Comparison of ENCODE assay signal across 8 cellular contexts in the genomic region with DNA sequence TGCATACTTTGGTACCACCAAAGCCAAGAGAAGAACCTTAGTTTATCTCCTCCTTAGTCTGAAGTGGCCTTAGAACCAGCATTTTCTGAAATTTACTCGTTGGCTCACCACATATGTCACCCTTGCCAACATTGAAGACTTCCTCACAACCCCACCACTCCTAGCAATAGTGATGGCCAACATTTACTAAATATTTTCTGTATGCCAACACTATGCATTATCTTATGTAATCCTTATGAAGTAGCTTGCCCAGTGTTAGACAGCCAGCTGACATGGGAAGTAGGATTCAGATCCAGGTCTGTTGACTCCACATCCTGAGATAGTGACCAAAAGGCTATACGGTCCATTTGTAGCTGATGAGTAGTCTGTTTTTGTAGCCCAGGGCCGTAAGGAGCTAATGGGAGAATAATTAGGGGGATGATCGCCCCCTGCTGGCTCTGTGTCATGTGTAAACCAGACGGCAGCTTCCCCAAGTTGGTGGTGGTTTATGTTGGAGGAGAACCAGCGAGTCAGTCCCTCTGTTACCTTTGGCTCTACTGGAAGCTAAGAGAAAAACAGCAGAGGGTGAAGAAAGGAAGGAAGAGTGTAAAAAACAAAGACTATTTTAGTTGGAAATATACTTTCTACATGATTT.
DNase-seq lines count a peak whose midpoint lies in the region; ATAC-seq and TF ChIP-seq lines count a peak whose summit lies in the region.

No MANE protein-coding gene starts in this region.

- no peak overlapping the region for H3K9ac ChIP-seq in SU-DHL-6 (ENCODE audit: low read length)

- H3K4me2 ChIP-seq in SU-DHL-6 (ENCODE audit: low read depth, low read length, poor library complexity, severe bottlenecking), result no peak overlapping the region

- ATAC-seq in GM21526 (IDR thresholded peaks at IDR 0.05; ENCODE audit: low FRiP score, unreplicated experiment) (peak; percentile 81), heart right ventricle (peak; percentile 75 to 91 (median 84)), aorta (ENCODE audit: low FRiP score) (peak; percentile 87)

- H3F3A ChIP-seq in SU-DHL-6 (ENCODE audit: insufficient read depth), result no peaks in the 10 kb centered on the region

- CTCF ChIA-PET in CD4-positive, alpha-beta memory T cell (lab: Charles Lee; ENCODE audit: partially characterized antibody), result interaction anchor here (0.8 to 9.4 kb wide), 30 partner anchors 8 to 841 kb away, joined by 3 to 239 read pairs (median 5); no protein-coding TSS in a partner anchor

- H3K4me3 Mint-ChIP-seq in CD4-positive, alpha-beta memory T cell, result no peak overlapping the region

- POLR2A ChIA-PET in CD4-positive, alpha-beta memory T cell (lab: Charles Lee; ENCODE audit: partially characterized antibody), result interaction anchor here (1.0 kb wide), 1 partner anchor 557 kb away, joined by 9 read pairs; no protein-coding TSS in a partner anchor

- TF ChIP-seq POLR2A in adrenal gland (IDR thresholded peaks at IDR 0.05), result no peak

- H3K9me3 Mint-ChIP-seq in CD4-positive, alpha-beta memory T cell, result peaks cover 0 to 1% (median 0%) of the 10 kb centered on the region in 8 donors

- peak; percentile 60 for TF ChIP-seq CTCF in SU-DHL-6 (IDR thresholded peaks at IDR 0.05; ENCODE audit: insufficient read depth, low read length, poor library complexity, severe bottlenecking)
- TF ChIP-seq CTCF in adrenal gland (IDR thresholded peaks at IDR 0.05), result peak; percentile 59 to 82 (median 72)
- peak; percentile 63 to 87 (median 76) for TF ChIP-seq CTCF in heart right ventricle (IDR thresholded peaks at IDR 0.05)

- peak; percentile 52 to 57 (median 56) for DNase-seq in CD4-positive, alpha-beta memory T cell
- DNase-seq in NCI-H1092 (lab: John Stamatoyannopoulos, UW) (peak; percentile 76), adrenal gland (peak; percentile 76 to 96 (median 90)), heart right ventricle (peak; percentile 85 to 90), renal cortical epithelial cell (ENCODE audit: low read depth) (peak; percentile 86), aorta (peak; percentile 91 to 95)

- intact Hi-C loops in CD4-positive, alpha-beta memory T cell (cut with micrococcal nuclease), result loop anchor here (1.0 kb wide), 4 partner anchors 289 to 600 kb away; no protein-coding TSS in a partner anchor
- intact Hi-C loops in adrenal gland (cut with DNase I) (loop anchor here (2.0 to 10.0 kb wide), 6 partner anchors 64 to 294 kb away; a partner anchor contains a TSS), heart right ventricle (cut with DNase I) (loop anchor here in 9 of 10 donors (1.0 to 10.0 kb wide), 14 partner anchors 61 to 558 kb away; a partner anchor contains a TSS), aorta (cut with DNase I) (loop anchor here (2.0 to 5.0 kb wide), 4 partner anchors 61 to 558 kb away; a partner anchor contains a TSS)

- H3K4me3 ChIP-seq in CD4-positive, alpha-beta memory T cell (ENCODE audit: low read length in 2 of 2), result no peak overlapping the region
- H3K4me3 ChIP-seq in SU-DHL-6 (ENCODE audit: insufficient read depth, low read length, poor library complexity, severe bottlenecking) (no peak overlapping the region), adrenal gland (no peak overlapping the region), heart right ventricle (no peak overlapping the region), aorta (ENCODE audit: low read length in 2 of 2) (no peak overlapping the region)

- no peaks in the 10 kb centered on the region for H3K27me3 ChIP-seq in CD4-positive, alpha-beta memory T cell (ENCODE audit: insufficient read depth, low read length)
- no peaks in the 10 kb centered on the region for H3K27me3 ChIP-seq in SU-DHL-6 (ENCODE audit: low read length)
- H3K27me3 ChIP-seq in adrenal gland, result no peaks in the 10 kb centered on the region
- H3K27me3 ChIP-seq in heart right ventricle, result no peaks in the 10 kb centered on the region
- no peaks in the 10 kb centered on the region for H3K27me3 ChIP-seq in aorta (ENCODE audit: control insufficient read depth in 1 of 2, insufficient read depth in 2 of 2, low read length in 1 of 2)

- H3K27me3 Mint-ChIP-seq in CD4-positive, alpha-beta memory T cell, result peaks cover 3 to 16% of the 10 kb centered on the region in 2 donors

- H4K20me1 ChIP-seq in SU-DHL-6 (ENCODE audit: low read depth, low read length), result no peaks in the 10 kb centered on the region

- H3K27ac Mint-ChIP-seq in CD4-positive, alpha-beta memory T cell, result no peak overlapping the region

- H3K36me3 ChIP-seq in CD4-positive, alpha-beta memory T cell (ENCODE audit: insufficient read depth, low read length), result no peaks in the 10 kb centered on the region
- no peaks in the 10 kb centered on the region for H3K36me3 ChIP-seq in SU-DHL-6 (ENCODE audit: low read length)
- H3K36me3 ChIP-seq in adrenal gland (replicated peaks in 1 of 2), result peaks cover 0 to 5% of the 10 kb centered on the region in 2 donors
- H3K36me3 ChIP-seq in heart right ventricle, result peaks cover 0 to 29% (median 0%) of the 10 kb centered on the region in 9 donors
- H3K36me3 ChIP-seq in aorta (ENCODE audit: control insufficient read depth in 1 of 2, insufficient read depth in 2 of 2, low read length in 1 of 2), result no peaks in the 10 kb centered on the region

- H3K36me3 Mint-ChIP-seq in CD4-positive, alpha-beta memory T cell, result no peaks in the 10 kb centered on the region

- WGBS in adrenal gland, 4 donors, result 19 to 25% (median 23%) methylated on average over 6 of the region's 6 CpGs
- 11 to 15% methylated on average over 6 of the region's 6 CpGs for WGBS in heart right ventricle, 2 donors
- 10 to 12% methylated on average over 6 of the region's 6 CpGs for WGBS in aorta, 2 donors

- H3K4me1 Mint-ChIP-seq in CD4-positive, alpha-beta memory T cell, result peaks cover 0 to 5% (median 1%) of the 10 kb centered on the region in 4 donors

- H3K4me1 ChIP-seq in CD4-positive, alpha-beta memory T cell (ENCODE audit: insufficient read depth, low read length), result no peaks in the 10 kb centered on the region
- H3K4me1 ChIP-seq in adrenal gland (replicated peaks in 1 of 2), result peaks cover 0 to 11% of the 10 kb centered on the region in 2 donors
- H3K4me1 ChIP-seq in heart right ventricle, result peaks cover 10 to 50% (median 30%) of the 10 kb centered on the region in 9 donors
- no peaks in the 10 kb centered on the region for H3K4me1 ChIP-seq in aorta (ENCODE audit: control insufficient read depth in 1 of 2, insufficient read depth in 2 of 2, low read length in 2 of 2)

- H3K79me2 ChIP-seq in SU-DHL-6 (ENCODE audit: insufficient read depth, low read length), result no peaks in the 10 kb centered on the region

- no peak overlapping the region for H2AFZ ChIP-seq in SU-DHL-6 (ENCODE audit: low read depth, low read length, severe bottlenecking)

- H3K9me3 ChIP-seq in CD4-positive, alpha-beta memory T cell (ENCODE audit: control insufficient read depth in 1 of 2, low read length in 2 of 2), result no peaks in the 10 kb centered on the region
- H3K9me3 ChIP-seq in SU-DHL-6 (ENCODE audit: insufficient read depth, low read length) (no peaks in the 10 kb centered on the region), adrenal gland (replicated peaks in 1 of 3) (no peaks in the 10 kb centered on the region), heart right ventricle (no peaks in the 10 kb centered on the region), aorta (ENCODE audit: control insufficient read depth, low read length) (no peaks in the 10 kb centered on the region)

- H3K9me2 ChIP-seq in SU-DHL-6 (replicated peaks; ENCODE audit: insufficient read depth, low read length), result no peaks in the 10 kb centered on the region

- H3K27ac ChIP-seq in CD4-positive, alpha-beta memory T cell (ENCODE audit: low read depth, low read length), result no peak overlapping the region
- H3K27ac ChIP-seq in SU-DHL-6 (ENCODE audit: low read depth, low read length) (no peak overlapping the region), adrenal gland (peak overlapping the region in 2 of 5 donors; percentile 45 to 78), heart right ventricle (peak overlapping the region in 9 of 10 donors; percentile 48 to 83 (median 65)), aorta (ENCODE audit: low read depth in 1 of 2, low read length in 2 of 2) (peak overlapping the region; percentile 17 to 61)

Comparison
In these comparisons a context has a peak if more than half of its experiments do, and no peak if none do; other contexts are left out.
1. H3K27ac ChIP-seq: peak in heart right ventricle (9 of 10) and aorta (2 of 2); none in CD4-positive, alpha-beta memory T cell (single experiment) and SU-DHL-6 (single experiment).
2. Peak in every context shown above with its lines, with median percentiles within 50 percentile points of each other: DNase-seq, ATAC-seq and CTCF ChIP-seq.